12 cellular contexts compared by ENCODE assay signal in the genomic region with DNA sequence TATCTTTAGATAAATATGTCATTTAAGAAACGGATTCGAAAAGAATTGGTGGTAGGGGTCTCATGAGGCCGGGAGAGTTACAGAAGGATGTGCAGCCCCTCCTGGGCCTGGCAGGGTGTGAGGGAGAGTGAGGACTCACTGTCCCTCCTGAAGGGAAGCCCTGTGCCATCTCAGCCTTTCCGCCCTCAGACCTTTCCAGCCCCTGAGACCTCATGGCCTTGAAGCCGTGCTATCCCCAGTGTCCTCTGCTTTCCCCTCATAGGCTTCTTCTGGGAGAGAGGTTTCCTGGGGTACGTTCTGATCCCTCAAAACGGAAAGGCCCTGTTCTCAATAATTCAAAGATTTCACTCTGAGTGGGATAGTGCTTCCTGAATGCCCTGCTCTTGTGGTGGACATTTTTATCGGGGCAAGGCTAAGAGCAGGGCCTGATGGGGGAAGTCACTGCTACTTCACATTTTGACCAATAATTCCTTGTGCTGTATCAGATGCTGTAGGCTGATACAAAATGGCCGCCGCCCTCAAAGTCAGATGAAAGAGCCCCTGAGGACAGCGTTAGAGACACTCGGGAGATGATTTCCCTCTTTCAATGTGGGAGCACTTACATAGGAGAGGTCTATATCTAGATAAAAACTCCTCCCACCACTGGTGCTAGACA. TPM values are rescaled to one million over a fixed set of nuclear protein-coding genes. Genes with fewer than 3 reads are reported as not detected.
DNase-seq lines count a peak whose midpoint lies in the region; ATAC-seq and TF ChIP-seq lines count a peak whose summit lies in the region.
"Had no signal": no experiment of that assay in that cellular context is flagged by ENCODE, and none has a peak within 500 bp of the region (broad histone marks: within the 10 kb centered on the region; RNA-seq: fewer than 3 reads in every experiment).

No MANE protein-coding gene starts in this region.

- POLR2A ChIA-PET in CD4-positive, alpha-beta memory T cell (lab: Charles Lee; ENCODE audit: partially characterized antibody): interaction anchor here (1.1 to 3.6 kb wide), 22 partner anchors 8 to 187 kb away, joined by 3 to 36 read pairs (median 17); a partner anchor contains a TSS

- H3K27ac ChIP-seq in CD4-positive, alpha-beta memory T cell (ENCODE audit: low read depth, low read length): peak overlapping the region; percentile 83
- peak overlapping the region; percentile 23 for H3K27ac ChIP-seq in muscle layer of duodenum (ENCODE audit: low read length)

- peak; percentile 51 to 66 (median 55) for DNase-seq in CD4-positive, alpha-beta memory T cell
- peak; percentile 27 for DNase-seq in T follicular helper cell (ENCODE audit: low read depth)
- DNase-seq in activated T-helper 2 cell treated with anti-CD3 and anti-CD28 coated beads, Interferon-gamma antibody, Interleukin-2, Interleukin-4, amounts not matched to agents 10 μg/mL and 5 μg/mL and 100 μg/mL, durations not matched to agents 14 hours and 24 hours and 36 hours (ENCODE audit: low spot score): no peak
- no peak for DNase-seq in NCI-H446 (lab: John Stamatoyannopoulos, UW)
- DNase-seq in foreskin melanocyte: no peak
- no peak for DNase-seq in chondrocyte (ENCODE audit: low spot score)
- DNase-seq: cerebellar nuclear complex, trophoblast cell had no signal

- TF ChIP-seq CTCF in chondrocyte (IDR thresholded peaks at IDR 0.05): no peak

- peaks cover 11% of the 10 kb centered on the region for H3K36me3 ChIP-seq in CD4-positive, alpha-beta memory T cell (ENCODE audit: insufficient read depth, low read length)
- no peaks in the 10 kb centered on the region for H3K36me3 ChIP-seq in muscle layer of duodenum (ENCODE audit: control insufficient read depth in 1 of 2, insufficient read depth in 2 of 2, low read length in 2 of 2)

- no peaks in the 10 kb centered on the region for H3K9me3 Mint-ChIP-seq in CD4-positive, alpha-beta memory T cell
- H3K9me3 Mint-ChIP-seq in activated T-helper 2 cell treated with anti-CD3 and anti-CD28 coated beads, Interferon-gamma antibody, Interleukin-2, Interleukin-4, amounts not matched to agents 10 μg/mL and 5 μg/mL and 100 μg/mL, durations not matched to agents 14 hours and 24 hours and 36 hours: no peaks in the 10 kb centered on the region
- H3K9me3 Mint-ChIP-seq in chondrocyte (ENCODE audit: low read depth): no peaks in the 10 kb centered on the region

- CTCF ChIA-PET in CD4-positive, alpha-beta memory T cell (lab: Charles Lee; ENCODE audit: partially characterized antibody): interaction anchor here (1.7 to 28.3 kb wide), 9 partner anchors 10 to 106 kb away, joined by 3 to 303 read pairs (median 21); a partner anchor contains a TSS

- peak overlapping the region; percentile 90 to 99 (median 98) for H3K27ac Mint-ChIP-seq in CD4-positive, alpha-beta memory T cell
- peak overlapping the region; percentile 94 for H3K27ac Mint-ChIP-seq in activated T-helper 2 cell treated with anti-CD3 and anti-CD28 coated beads, Interferon-gamma antibody, Interleukin-2, Interleukin-4, amounts not matched to agents 10 μg/mL and 5 μg/mL and 100 μg/mL, durations not matched to agents 14 hours and 24 hours and 36 hours
- H3K27ac Mint-ChIP-seq in chondrocyte (ENCODE audit: unreplicated experiment): no peak overlapping the region

- ATAC-seq in HG03196 (IDR thresholded peaks at IDR 0.05; ENCODE audit: unreplicated experiment): no peak

- H3K9me3 ChIP-seq in CD4-positive, alpha-beta memory T cell (ENCODE audit: control insufficient read depth in 1 of 2, low read length in 2 of 2): no peaks in the 10 kb centered on the region
- H3K9me3 ChIP-seq in muscle layer of duodenum (ENCODE audit: control insufficient read depth in 1 of 2, low read length in 2 of 2): no peaks in the 10 kb centered on the region
- H3K9me3 ChIP-seq: BLaER1 treated with 17β-estradiol and CSF1 and Interleukin-3, amounts not matched to agents 10 nM and 100 nM had no signal

- peaks cover 60% of the 10 kb centered on the region for H3K4me1 ChIP-seq in CD4-positive, alpha-beta memory T cell (ENCODE audit: insufficient read depth, low read length)
- peaks cover 0 to 10% of the 10 kb centered on the region in 2 donors for H3K4me1 ChIP-seq in muscle layer of duodenum (ENCODE audit: control insufficient read depth in 1 of 2, insufficient read depth in 2 of 2, low read length in 2 of 2)

- H3K27me3 Mint-ChIP-seq in CD4-positive, alpha-beta memory T cell: no peaks in the 10 kb centered on the region
- no peaks in the 10 kb centered on the region for H3K27me3 Mint-ChIP-seq in activated T-helper 2 cell treated with anti-CD3 and anti-CD28 coated beads, Interferon-gamma antibody, Interleukin-2, Interleukin-4, amounts not matched to agents 10 μg/mL and 5 μg/mL and 100 μg/mL, durations not matched to agents 14 hours and 24 hours and 36 hours (ENCODE audit: low read depth)
- peaks cover 2% of the 10 kb centered on the region for H3K27me3 Mint-ChIP-seq in chondrocyte (ENCODE audit: low read depth)

- peaks cover 47 to 94% (median 64%) of the 10 kb centered on the region in 4 donors for H3K4me1 Mint-ChIP-seq in CD4-positive, alpha-beta memory T cell
- H3K4me1 Mint-ChIP-seq in activated T-helper 2 cell treated with anti-CD3 and anti-CD28 coated beads, Interferon-gamma antibody, Interleukin-2, Interleukin-4, amounts not matched to agents 10 μg/mL and 5 μg/mL and 100 μg/mL, durations not matched to agents 14 hours and 24 hours and 36 hours (ENCODE audit: low read depth): peaks cover 51% of the 10 kb centered on the region
- peaks cover 16% of the 10 kb centered on the region for H3K4me1 Mint-ChIP-seq in chondrocyte (ENCODE audit: low read depth)

- H3K36me3 Mint-ChIP-seq in CD4-positive, alpha-beta memory T cell: peaks cover 9 to 41% of the 10 kb centered on the region in 2 donors
- peaks cover 57% of the 10 kb centered on the region for H3K36me3 Mint-ChIP-seq in activated T-helper 2 cell treated with anti-CD3 and anti-CD28 coated beads, Interferon-gamma antibody, Interleukin-2, Interleukin-4, amounts not matched to agents 10 μg/mL and 5 μg/mL and 100 μg/mL, durations not matched to agents 14 hours and 24 hours and 36 hours (ENCODE audit: low read depth)
- no peaks in the 10 kb centered on the region for H3K36me3 Mint-ChIP-seq in chondrocyte (ENCODE audit: low read depth)

- peak overlapping the region; percentile 79 to 95 for H3K4me3 ChIP-seq in CD4-positive, alpha-beta memory T cell (ENCODE audit: low read length in 2 of 2)
- H3K4me3 ChIP-seq in muscle layer of duodenum (ENCODE audit: low read depth in 1 of 2, low read length in 2 of 2): peak overlapping the region in 1 of 2 donors; percentile 37

- intact Hi-C loops in CD4-positive, alpha-beta memory T cell (cut with micrococcal nuclease): loop anchor here (1.0 kb wide), 1 partner anchor 37 kb away; a partner anchor contains a TSS
- intact Hi-C loops in activated T-helper 2 cell treated with anti-CD3 and anti-CD28 coated beads, Interferon-gamma antibody, Interleukin-2, Interleukin-4, amounts not matched to agents 10 μg/mL and 5 μg/mL and 100 μg/mL, durations not matched to agents 14 hours and 24 hours and 36 hours (cut with micrococcal nuclease): loop anchor here (2.0 to 5.0 kb wide), 4 partner anchors 37 to 103 kb away; a partner anchor contains a TSS

- H3K4me3 Mint-ChIP-seq in CD4-positive, alpha-beta memory T cell: peak overlapping the region; percentile 95 to 99 (median 98)
- H3K4me3 Mint-ChIP-seq in activated T-helper 2 cell treated with anti-CD3 and anti-CD28 coated beads, Interferon-gamma antibody, Interleukin-2, Interleukin-4, amounts not matched to agents 10 μg/mL and 5 μg/mL and 100 μg/mL, durations not matched to agents 14 hours and 24 hours and 36 hours (ENCODE audit: low read depth): peak overlapping the region; percentile 99
- H3K4me3 Mint-ChIP-seq in chondrocyte (ENCODE audit: unreplicated experiment): no peak overlapping the region

- no peaks in the 10 kb centered on the region for H3K27me3 ChIP-seq in CD4-positive, alpha-beta memory T cell (ENCODE audit: insufficient read depth, low read length)
- H3K27me3 ChIP-seq in muscle layer of duodenum (ENCODE audit: low read depth, low read length): no peaks in the 10 kb centered on the region

RNA-seq across cellular contexts. Expression of a gene that starts 1.3 kb away (rescaled TPM):
- total RNA-seq in CD4-positive, alpha-beta memory T cell: 100 to 1,000 TPM; 285 to 291 TPM
- 100 to 1,000 TPM; 251 to 456 TPM for polyA plus RNA-seq in CD4-positive, alpha-beta memory T cell
- 354 and 368 TPM in 2 replicates for total RNA-seq in activated T-helper 2 cell treated with anti-CD3 and anti-CD28 coated beads, Interferon-gamma antibody, Interleukin-2, Interleukin-4, amounts not matched to agents 10 μg/mL and 5 μg/mL and 100 μg/mL, durations not matched to agents 14 hours and 24 hours and 36 hours
- 0.70 to 1.2 TPM (median 0.72 TPM) in 3 replicates for total RNA-seq in chondrocyte
- total RNA-seq: MCF 10A had no signal

RNA-seq across cellular contexts. Expression of a gene that starts 18.3 kb away (rescaled TPM):
- total RNA-seq in CD4-positive, alpha-beta memory T cell: 1 to 10 TPM; 2.4 to 3.8 TPM
- polyA plus RNA-seq in CD4-positive, alpha-beta memory T cell: 1 to 10 TPM; 4.9 to 8.3 TPM
- 215 and 223 TPM in 2 replicates for total RNA-seq in activated T-helper 2 cell treated with anti-CD3 and anti-CD28 coated beads, Interferon-gamma antibody, Interleukin-2, Interleukin-4, amounts not matched to agents 10 μg/mL and 5 μg/mL and 100 μg/mL, durations not matched to agents 14 hours and 24 hours and 36 hours
- total RNA-seq in chondrocyte: 0.56 to 1.7 TPM (median 1.0 TPM) in 3 replicates

RNA-seq across cellular contexts. Expression of a gene that starts 24.5 kb away (rescaled TPM):
- 1 to 10 TPM; 2.0 to 2.9 TPM for total RNA-seq in CD4-positive, alpha-beta memory T cell
- polyA plus RNA-seq in CD4-positive, alpha-beta memory T cell: 1 to 10 TPM; 1.3 to 3.6 TPM
- total RNA-seq in activated T-helper 2 cell treated with anti-CD3 and anti-CD28 coated beads, Interferon-gamma antibody, Interleukin-2, Interleukin-4, amounts not matched to agents 10 μg/mL and 5 μg/mL and 100 μg/mL, durations not matched to agents 14 hours and 24 hours and 36 hours: 235 and 262 TPM in 2 replicates
- total RNA-seq in chondrocyte: 413 to 493 TPM (median 463 TPM) in 3 replicates

RNA-seq across cellular contexts. Expression of a gene that starts 31.0 kb away (rescaled TPM):
- under 1 TPM in 1 of 2 experiments, not detected in 1; 0.32 TPM for total RNA-seq in CD4-positive, alpha-beta memory T cell
- polyA plus RNA-seq in CD4-positive, alpha-beta memory T cell: not detected
- total RNA-seq in activated T-helper 2 cell treated with anti-CD3 and anti-CD28 coated beads, Interferon-gamma antibody, Interleukin-2, Interleukin-4, amounts not matched to agents 10 μg/mL and 5 μg/mL and 100 μg/mL, durations not matched to agents 14 hours and 24 hours and 36 hours: 0.11 and 0.30 TPM in 2 replicates
- total RNA-seq in chondrocyte: 3.2 to 4.6 TPM (median 4.2 TPM) in 3 replicates
- total RNA-seq: MCF 10A had no signal

RNA-seq across cellular contexts. Expression of a gene that starts 37.6 kb away (rescaled TPM):
- total RNA-seq in CD4-positive, alpha-beta memory T cell: 10 to 100 TPM; 11.2 to 11.8 TPM
- 1 to 10 TPM in 1 of 2 donors, under 1 TPM in 1; 0.72 to 1.2 TPM for polyA plus RNA-seq in CD4-positive, alpha-beta memory T cell
- total RNA-seq in activated T-helper 2 cell treated with anti-CD3 and anti-CD28 coated beads, Interferon-gamma antibody, Interleukin-2, Interleukin-4, amounts not matched to agents 10 μg/mL and 5 μg/mL and 100 μg/mL, durations not matched to agents 14 hours and 24 hours and 36 hours: 5.2 and 5.3 TPM in 2 replicates
- total RNA-seq in chondrocyte: 109 to 116 TPM (median 114 TPM) in 3 replicates

Comparison
In these comparisons a context has a peak if more than half of its experiments do, and no peak if none do; other contexts are left out.
1. DNase-seq: peak in CD4-positive, alpha-beta memory T cell (5 of 5) and T follicular helper cell (single experiment); none in activated T-helper 2 cell treated with anti-CD3 and anti-CD28 coated beads, Interferon-gamma antibody, Interleukin-2, Interleukin-4, amounts not matched to agents 10 μg/mL and 5 μg/mL and 100 μg/mL, durations not matched to agents 14 hours and 24 hours and 36 hours (single experiment), NCI-H446 (0 of 2), foreskin melanocyte (single experiment) and chondrocyte (single experiment).
2. RNA of a gene that starts 1.3 kb away (total RNA-seq): 354 to 368 TPM in activated T-helper 2 cell treated with anti-CD3 and anti-CD28 coated beads, Interferon-gamma antibody, Interleukin-2, Interleukin-4, amounts not matched to agents 10 μg/mL and 5 μg/mL and 100 μg/mL, durations not matched to agents 14 hours and 24 hours and 36 hours and 285 to 291 TPM in CD4-positive, alpha-beta memory T cell; 0.70 to 1.2 TPM in chondrocyte; every median in the first group is over 100 times any median in the second.
3. RNA of a gene that starts 18.3 kb away (total RNA-seq): 215 to 223 TPM in activated T-helper 2 cell treated with anti-CD3 and anti-CD28 coated beads, Interferon-gamma antibody, Interleukin-2, Interleukin-4, amounts not matched to agents 10 μg/mL and 5 μg/mL and 100 μg/mL, durations not matched to agents 14 hours and 24 hours and 36 hours; 2.4 to 3.8 TPM in CD4-positive, alpha-beta memory T cell and 0.56 to 1.7 TPM in chondrocyte; every median in the first group is over 10 times any median in the second.
4. RNA of a gene that starts 24.5 kb away (total RNA-seq): 413 to 493 TPM in chondrocyte and 235 to 262 TPM in activated T-helper 2 cell treated with anti-CD3 and anti-CD28 coated beads, Interferon-gamma antibody, Interleukin-2, Interleukin-4, amounts not matched to agents 10 μg/mL and 5 μg/mL and 100 μg/mL, durations not matched to agents 14 hours and 24 hours and 36 hours; 2.0 to 2.9 TPM in CD4-positive, alpha-beta memory T cell; every median in the first group is over 10 times any median in the second.